Comparison of ENCODE assay signal across 9 cellular contexts in genomic region chr19:35211545-35212230, GRCh38. TPM values are rescaled to one million over a fixed set of nuclear protein-coding genes. Genes with fewer than 3 reads are reported as not detected.
A peak's percentile ranks its signal among the peaks of the same experiment; 100 is the strongest.
DNase-seq lines count a peak whose midpoint lies in the region; ATAC-seq and TF ChIP-seq lines count a peak whose summit lies in the region.
"Had no signal": no experiment of that assay in that cellular context is flagged by ENCODE, and none has a peak within 500 bp of the region (broad histone marks: within the 10 kb centered on the region; RNA-seq: fewer than 3 reads in every experiment).

No MANE protein-coding gene starts in this region.

- H3K9ac ChIP-seq in neuronal stem cell (ENCODE audit: low read depth, low read length, poor library complexity): no peak overlapping the region

- H2AFZ ChIP-seq in neuronal stem cell (ENCODE audit: low read length): no peak overlapping the region

- H2BK12ac ChIP-seq in neuronal stem cell (ENCODE audit: low read length): no peak overlapping the region

- H3K36me3 Mint-ChIP-seq in glutamatergic neuron (ENCODE audit: unreplicated experiment): no peaks in the 10 kb centered on the region

- H3K4me2 ChIP-seq in neuronal stem cell (ENCODE audit: insufficient read depth, low read length, poor library complexity, severe bottlenecking): no peak overlapping the region

- CTCF ChIA-PET in RWPE1 (lab: Yijun Ruan, JAX): no interaction called here

- no peak for TF ChIP-seq POLR2A in adrenal gland (IDR thresholded peaks at IDR 0.05)

- H2AK5ac ChIP-seq in neuronal stem cell (ENCODE audit: low read depth, low read length): peak overlapping the region; percentile 53

- no peaks in the 10 kb centered on the region for H3K79me1 ChIP-seq in neuronal stem cell (ENCODE audit: low read depth, low read length)

- H3K9me3 Mint-ChIP-seq in glutamatergic neuron (ENCODE audit: unreplicated experiment): peaks cover 5% of the 10 kb centered on the region

- H2BK120ac ChIP-seq in neuronal stem cell (ENCODE audit: low read depth, low read length): no peak overlapping the region

- H4K91ac ChIP-seq in neuronal stem cell (ENCODE audit: low read depth, low read length, poor library complexity): no peak overlapping the region

- DNase-seq in stimulated activated CD4-positive, alpha-beta T cell treated with anti-CD3 and anti-CD28 coated beads, Interleukin-1b, Interleukin-23, amount 100 ng/mL, for 48 hours: peak; percentile 49
- DNase-seq in stimulated activated CD4-positive, alpha-beta T cell treated with anti-CD3 and anti-CD28 coated beads, Interleukin-12 subunit alpha, Interleukin-12 subunit beta, amount 100 ng/mL, for 4 hours: no peak
- peak; percentile 34 to 65 (median 50) for DNase-seq in adrenal gland
- no peak for DNase-seq in neuronal stem cell (ENCODE audit: low spot score)
- no peak for DNase-seq in glutamatergic neuron
- DNase-seq in SKM-1 (lab: John Stamatoyannopoulos, UW; ENCODE audit: unreplicated experiment): no peak
- no peak for DNase-seq in RWPE1 (ENCODE audit: low spot score)

- no peak overlapping the region for H3K27ac Mint-ChIP-seq in glutamatergic neuron (ENCODE audit: unreplicated experiment)

- no peaks in the 10 kb centered on the region for H3K4me1 Mint-ChIP-seq in glutamatergic neuron (ENCODE audit: low read depth, unreplicated experiment)

- H3K9me3 ChIP-seq in adrenal gland (replicated peaks in 1 of 3) (no peaks in the 10 kb centered on the region), neuronal stem cell (replicated peaks in 1 of 2; ENCODE audit: control insufficient read depth in 2 of 2, insufficient read depth in 1 of 2, low read depth in 1 of 2, low read length in 2 of 2) (no peaks in the 10 kb centered on the region)

- WGBS in adrenal gland, 4 donors: 66 to 88% (median 71%) methylated on average over 6 to 7 of the region's 7 CpGs
- no CpG with 5 or more reads among the region's 7 CpGs for WGBS in neuronal stem cell (ENCODE audit: extremely low coverage in 2 of 2, insufficient read length in 2 of 2, insufficient replicate concordance in 1 of 2), 2 donors

- intact Hi-C loops in adrenal gland (cut with DNase I): no loop called here

- H3K4me3 ChIP-seq in adrenal gland (no peak overlapping the region), neuronal stem cell (ENCODE audit: low read length in 2 of 2) (no peak overlapping the region)

- H3K4me3 Mint-ChIP-seq in glutamatergic neuron (ENCODE audit: unreplicated experiment): no peak overlapping the region

- no peaks in the 10 kb centered on the region for H3K27me3 Mint-ChIP-seq in glutamatergic neuron (ENCODE audit: unreplicated experiment)

- POLR2A ChIA-PET in RWPE1 (lab: Yijun Ruan, JAX; ENCODE audit: low non-redundant PET): no interaction called here

- ATAC-seq in HG03571 (IDR thresholded peaks at IDR 0.05; ENCODE audit: unreplicated experiment): no peak

- peak overlapping the region; percentile 8 to 78 (median 33) for H3K27ac ChIP-seq in adrenal gland
- H3K27ac ChIP-seq in neuronal stem cell (replicated peaks; ENCODE audit: low read length): no peak overlapping the region
- no peak overlapping the region for H3K27ac ChIP-seq in RWPE1

- TF ChIP-seq CTCF in adrenal gland (IDR thresholded peaks at IDR 0.05) (no peak), glutamatergic neuron (IDR thresholded peaks at IDR 0.05; ENCODE audit: partially characterized antibody, unreplicated experiment) (no peak), RWPE1 (conservative IDR thresholded peaks at IDR 0.05; ENCODE audit: low read depth) (no peak)

- no peak overlapping the region for H3K18ac ChIP-seq in neuronal stem cell (ENCODE audit: low read length)

- no peak overlapping the region for H2BK5ac ChIP-seq in neuronal stem cell (ENCODE audit: low read length)

- H3K36me3 ChIP-seq in adrenal gland (replicated peaks in 1 of 2) (no peaks in the 10 kb centered on the region), neuronal stem cell (replicated peaks in 1 of 2; ENCODE audit: control insufficient read depth in 2 of 2, insufficient read depth in 2 of 2, low read length in 2 of 2) (no peaks in the 10 kb centered on the region)

- no peak overlapping the region for H2BK15ac ChIP-seq in neuronal stem cell (ENCODE audit: low read length)

- H3K27me3 ChIP-seq in adrenal gland (no peaks in the 10 kb centered on the region), neuronal stem cell (ENCODE audit: control insufficient read depth in 3 of 3, insufficient read depth in 3 of 3, low read depth in 1 of 3, low read length in 3 of 3) (no peaks in the 10 kb centered on the region)

- peaks cover 17 to 47% of the 10 kb centered on the region in 2 donors for H3K4me1 ChIP-seq in adrenal gland (replicated peaks in 1 of 2)
- H3K4me1 ChIP-seq in neuronal stem cell (ENCODE audit: control insufficient read depth in 2 of 2, insufficient read depth in 1 of 2, low read depth in 1 of 2, low read length in 2 of 2): no peaks in the 10 kb centered on the region

- no peak overlapping the region for H4K8ac ChIP-seq in neuronal stem cell (ENCODE audit: low read depth, low read length)

- H3K14ac ChIP-seq in neuronal stem cell (ENCODE audit: low read length): no peak overlapping the region

- no peak overlapping the region for H3K4ac ChIP-seq in neuronal stem cell (ENCODE audit: low read length)

- H3K23ac ChIP-seq in neuronal stem cell (ENCODE audit: low read depth, low read length, poor library complexity): no peak overlapping the region

RNA-seq across cellular contexts. Expression of gene FAM187B, which starts 16.9 kb away (rescaled TPM):
- total RNA-seq in adrenal gland: under 1 TPM in 1 of 8 donors, not detected in 7; 0.18 TPM
- polyA plus RNA-seq in adrenal gland: under 1 TPM in 2 of 3 donors, not detected in 1; 0.13 to 0.48 TPM
- polyA plus RNA-seq in neuronal stem cell (2013, experiment 1 of 2): not detected
- polyA plus RNA-seq in neuronal stem cell (2013, experiment 2 of 2): not detected
- not detected for total RNA-seq in glutamatergic neuron (ENCODE audit: unreplicated experiment)
- polyA plus RNA-seq: adipose tissue had no signal

RNA-seq across cellular contexts. Expression of gene LSR, which starts 37.1 kb away (rescaled TPM):
- total RNA-seq in adrenal gland (100 to 1,000 TPM in 1 of 8 donors, 10 to 100 TPM in 7; 30.2 to 106 (median 60.1) TPM), glutamatergic neuron (ENCODE audit: unreplicated experiment) (5.4 TPM)
- polyA plus RNA-seq in adrenal gland: 10 to 100 TPM in 2 of 3 donors, 1 to 10 TPM in 1; 8.2 to 87.8 (median 62.7) TPM
- 36.5 TPM for polyA plus RNA-seq in neuronal stem cell (2013, experiment 1 of 2)
- polyA plus RNA-seq in neuronal stem cell (2013, experiment 2 of 2): 37.1 TPM

RNA-seq across cellular contexts. Expression of gene USF2, which starts 57.1 kb away (rescaled TPM):
- 100 to 1,000 TPM; 104 to 220 (median 146) TPM for total RNA-seq in adrenal gland
- polyA plus RNA-seq in adrenal gland: 100 to 1,000 TPM; 116 to 302 (median 169) TPM
- polyA plus RNA-seq in neuronal stem cell (2013, experiment 1 of 2): 132 TPM
- polyA plus RNA-seq in neuronal stem cell (2013, experiment 2 of 2): 132 TPM
- total RNA-seq in glutamatergic neuron (ENCODE audit: unreplicated experiment): 132 TPM

RNA-seq across cellular contexts. Expression of gene FXYD5, which starts 57.2 kb away (rescaled TPM):
- total RNA-seq in adrenal gland: 10 to 100 TPM; 11.5 to 68.4 (median 36.8) TPM
- 100 to 1,000 TPM in 1 of 3 donors, 10 to 100 TPM in 2; 34.6 to 123 (median 84.2) TPM for polyA plus RNA-seq in adrenal gland
- 47.1 TPM for polyA plus RNA-seq in neuronal stem cell (2013, experiment 1 of 2)
- polyA plus RNA-seq in neuronal stem cell (2013, experiment 2 of 2): 45.6 TPM
- 5.3 TPM for total RNA-seq in glutamatergic neuron (ENCODE audit: unreplicated experiment)

Comparison
In these comparisons a context has a peak if more than half of its experiments do, and no peak if none do; other contexts are left out.
1. DNase-seq: peak in stimulated activated CD4-positive, alpha-beta T cell treated with anti-CD3 and anti-CD28 coated beads, Interleukin-1b, Interleukin-23, amount 100 ng/mL, for 48 hours (single experiment) and adrenal gland (7 of 7); none in stimulated activated CD4-positive, alpha-beta T cell treated with anti-CD3 and anti-CD28 coated beads, Interleukin-12 subunit alpha, Interleukin-12 subunit beta, amount 100 ng/mL, for 4 hours (single experiment), neuronal stem cell (single experiment), glutamatergic neuron (single experiment), SKM-1 (single experiment) and RWPE1 (single experiment).
2. H3K27ac ChIP-seq: peak in adrenal gland (5 of 5); none in neuronal stem cell (single experiment) and RWPE1 (single experiment).